ENCODE assay signal across 1 cellular context in the genomic region with DNA sequence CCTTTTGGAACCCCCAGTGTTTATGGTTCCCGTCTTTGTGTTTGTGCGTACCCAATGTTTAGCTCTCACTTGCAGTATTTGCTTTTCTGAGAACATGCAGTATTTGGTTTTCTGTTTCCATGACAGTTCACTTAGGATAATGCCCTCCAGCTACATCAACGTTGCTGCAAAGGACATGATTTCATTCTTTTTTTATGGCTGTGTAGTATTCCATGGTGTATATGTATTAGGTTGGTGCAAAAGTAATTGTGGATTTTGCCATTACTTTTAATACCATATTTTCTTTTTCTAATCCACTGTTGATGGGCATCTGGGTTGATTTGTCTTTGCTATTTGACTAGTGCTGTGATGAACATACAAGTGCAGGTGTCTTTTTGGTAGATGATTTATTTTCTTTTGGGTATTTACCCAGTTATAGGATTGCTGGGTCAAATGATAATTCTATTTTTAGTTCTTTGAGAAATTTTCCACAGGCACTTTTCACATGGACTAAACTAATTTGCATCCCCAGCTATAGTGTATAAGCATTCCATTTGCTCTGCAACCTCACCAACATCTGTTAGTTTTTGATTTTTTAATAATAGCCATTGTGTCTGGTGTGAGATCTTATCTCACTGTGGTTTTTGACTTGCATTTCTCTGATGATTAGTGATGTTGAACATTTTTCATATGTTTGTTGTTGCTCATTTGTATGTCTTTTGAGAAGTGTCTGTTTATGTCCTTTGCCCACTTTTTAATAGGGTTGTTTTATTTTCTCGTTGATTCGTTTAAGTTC.
TF ChIP-seq lines count a peak whose summit lies in the region.

No MANE protein-coding gene starts in this region.

TF ChIP-seq in HepG2, 621 proteins besides CTCF, POLR2A, EP300 and RAD21 (continued from another document):
- TF ChIP-seq, protein P1, sequence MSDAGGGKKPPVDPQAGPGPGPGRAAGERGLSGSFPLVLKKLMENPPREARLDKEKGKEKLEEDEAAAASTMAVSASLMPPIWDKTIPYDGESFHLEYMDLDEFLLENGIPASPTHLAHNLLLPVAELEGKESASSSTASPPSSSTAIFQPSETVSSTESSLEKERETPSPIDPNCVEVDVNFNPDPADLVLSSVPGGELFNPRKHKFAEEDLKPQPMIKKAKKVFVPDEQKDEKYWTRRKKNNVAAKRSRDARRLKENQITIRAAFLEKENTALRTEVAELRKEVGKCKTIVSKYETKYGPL (CRISPR knock-in tag; IDR thresholded peaks at IDR 0.05) = no peak
- no peak for TF ChIP-seq ZNF17 (CRISPR knock-in tag; IDR thresholded peaks at IDR 0.05)
- TF ChIP-seq, protein P2, sequence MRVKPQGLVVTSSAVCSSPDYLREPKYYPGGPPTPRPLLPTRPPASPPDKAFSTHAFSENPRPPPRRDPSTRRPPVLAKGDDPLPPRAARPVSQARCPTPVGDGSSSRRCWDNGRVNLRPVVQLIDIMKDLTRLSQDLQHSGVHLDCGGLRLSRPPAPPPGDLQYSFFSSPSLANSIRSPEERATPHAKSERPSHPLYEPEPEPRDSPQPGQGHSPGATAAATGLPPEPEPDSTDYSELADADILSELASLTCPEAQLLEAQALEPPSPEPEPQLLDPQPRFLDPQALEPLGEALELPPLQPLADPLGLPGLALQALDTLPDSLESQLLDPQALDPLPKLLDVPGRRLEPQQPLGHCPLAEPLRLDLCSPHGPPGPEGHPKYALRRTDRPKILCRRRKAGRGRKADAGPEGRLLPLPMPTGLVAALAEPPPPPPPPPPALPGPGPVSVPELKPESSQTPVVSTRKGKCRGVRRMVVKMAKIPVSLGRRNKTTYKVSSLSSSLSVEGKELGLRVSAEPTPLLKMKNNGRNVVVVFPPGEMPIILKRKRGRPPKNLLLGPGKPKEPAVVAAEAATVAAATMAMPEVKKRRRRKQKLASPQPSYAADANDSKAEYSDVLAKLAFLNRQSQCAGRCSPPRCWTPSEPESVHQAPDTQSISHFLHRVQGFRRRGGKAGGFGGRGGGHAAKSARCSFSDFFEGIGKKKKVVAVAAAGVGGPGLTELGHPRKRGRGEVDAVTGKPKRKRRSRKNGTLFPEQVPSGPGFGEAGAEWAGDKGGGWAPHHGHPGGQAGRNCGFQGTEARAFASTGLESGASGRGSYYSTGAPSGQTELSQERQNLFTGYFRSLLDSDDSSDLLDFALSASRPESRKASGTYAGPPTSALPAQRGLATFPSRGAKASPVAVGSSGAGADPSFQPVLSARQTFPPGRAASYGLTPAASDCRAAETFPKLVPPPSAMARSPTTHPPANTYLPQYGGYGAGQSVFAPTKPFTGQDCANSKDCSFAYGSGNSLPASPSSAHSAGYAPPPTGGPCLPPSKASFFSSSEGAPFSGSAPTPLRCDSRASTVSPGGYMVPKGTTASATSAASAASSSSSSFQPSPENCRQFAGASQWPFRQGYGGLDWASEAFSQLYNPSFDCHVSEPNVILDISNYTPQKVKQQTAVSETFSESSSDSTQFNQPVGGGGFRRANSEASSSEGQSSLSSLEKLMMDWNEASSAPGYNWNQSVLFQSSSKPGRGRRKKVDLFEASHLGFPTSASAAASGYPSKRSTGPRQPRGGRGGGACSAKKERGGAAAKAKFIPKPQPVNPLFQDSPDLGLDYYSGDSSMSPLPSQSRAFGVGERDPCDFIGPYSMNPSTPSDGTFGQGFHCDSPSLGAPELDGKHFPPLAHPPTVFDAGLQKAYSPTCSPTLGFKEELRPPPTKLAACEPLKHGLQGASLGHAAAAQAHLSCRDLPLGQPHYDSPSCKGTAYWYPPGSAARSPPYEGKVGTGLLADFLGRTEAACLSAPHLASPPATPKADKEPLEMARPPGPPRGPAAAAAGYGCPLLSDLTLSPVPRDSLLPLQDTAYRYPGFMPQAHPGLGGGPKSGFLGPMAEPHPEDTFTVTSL (CRISPR knock-in tag; IDR thresholded peaks at IDR 0.05; ENCODE audit: borderline replicate concordance) = no peak
- TF ChIP-seq ZNF230 (CRISPR knock-in tag; IDR thresholded peaks at IDR 0.05) = no peak
- TF ChIP-seq ZNF143 (CRISPR knock-in tag; IDR thresholded peaks at IDR 0.05) = no peak
- TF ChIP-seq FOXJ3 (CRISPR knock-in tag; IDR thresholded peaks at IDR 0.05; ENCODE audit: borderline replicate concordance) = no peak
- no peak for TF ChIP-seq AHR (CRISPR knock-in tag; IDR thresholded peaks at IDR 0.05)
